13 cellular contexts compared by ENCODE assay signal in genomic region chr9:80061940-80062339, GRCh38.
A peak's percentile ranks its signal among the peaks of the same experiment; 100 is the strongest.
DNase-seq lines count a peak whose midpoint lies in the region; ATAC-seq and TF ChIP-seq lines count a peak whose summit lies in the region.
"Had no signal": no experiment of that assay in that cellular context is flagged by ENCODE, and none has a peak within 500 bp of the region (broad histone marks: within the 10 kb centered on the region; RNA-seq: fewer than 3 reads in every experiment).

No MANE protein-coding gene starts in this region.

- H3K4me3 ChIP-seq in epithelial cell of proximal tubule (ENCODE audit: low read depth, low read length), result no peak overlapping the region
- H3K4me3 ChIP-seq: lower lobe of right lung had no signal

- in situ Hi-C loops in Caki2 (cut with HindIII; ENCODE audit: low pct_unique_long_range_greater_than_20kb, low sequenced_read_pairs), result no loop called here

- POLR2A ChIA-PET in naive thymus-derived CD8-positive, alpha-beta T cell (lab: Charles Lee), result no interaction called here

- peaks cover 0 to 4% (median 0%) of the 10 kb centered on the region in 3 donors for H3K36me3 Mint-ChIP-seq in naive thymus-derived CD8-positive, alpha-beta T cell

- H3K27me3 Mint-ChIP-seq in naive thymus-derived CD8-positive, alpha-beta T cell, result no peaks in the 10 kb centered on the region

- DNase-seq in Caki2 (ENCODE audit: low read depth), result peak; percentile 82
- peak; percentile 5 for DNase-seq in NCI-H510A (lab: John Stamatoyannopoulos, UW)
- peak; percentile 73 for DNase-seq in epithelial cell of proximal tubule (ENCODE audit: low read depth)
- DNase-seq in non-pigmented ciliary epithelial cell (ENCODE audit: low read depth), result peak; percentile 97
- no peak for DNase-seq in naive thymus-derived CD8-positive, alpha-beta T cell
- no peak for DNase-seq in iPS-NIHi11 (ENCODE audit: low spot score)
- DNase-seq: activated CD4-positive, alpha-beta T cell treated with anti-CD3 and anti-CD28 coated beads for 48 hours; central memory CD4-positive, alpha-beta T cell; DND-41; lower lobe of right lung; NCI-H2227 treated with DMSO at 0.1 percent for 48 hours had no signal

- H3K27ac Mint-ChIP-seq in naive thymus-derived CD8-positive, alpha-beta T cell, result no peak overlapping the region

- TF ChIP-seq CTCF in epithelial cell of proximal tubule (conservative IDR thresholded peaks at IDR 0.05; ENCODE audit: low read depth, low read length), result no peak

- H3K9me3 Mint-ChIP-seq in naive thymus-derived CD8-positive, alpha-beta T cell, result peaks cover 0 to 10% (median 3%) of the 10 kb centered on the region in 9 donors

- H3K4me1 Mint-ChIP-seq in naive thymus-derived CD8-positive, alpha-beta T cell, result no peaks in the 10 kb centered on the region

- ATAC-seq in naive thymus-derived CD8-positive, alpha-beta T cell, result no peak
- no peak for ATAC-seq in HG03280 (IDR thresholded peaks at IDR 0.05; ENCODE audit: unreplicated experiment)
- ATAC-seq in HG02623 (IDR thresholded peaks at IDR 0.05; ENCODE audit: unreplicated experiment), result no peak
- ATAC-seq: lower lobe of right lung had no signal

- no peak overlapping the region for H3K4me3 Mint-ChIP-seq in naive thymus-derived CD8-positive, alpha-beta T cell

Comparison
In these comparisons a context has a peak if more than half of its experiments do, and no peak if none do; other contexts are left out.
1. DNase-seq: peak in Caki2 (single experiment), NCI-H510A (single experiment), epithelial cell of proximal tubule (single experiment) and non-pigmented ciliary epithelial cell (single experiment); none in naive thymus-derived CD8-positive, alpha-beta T cell (0 of 10) and iPS-NIHi11 (single experiment).